Comparison of ENCODE assay signal across 15 cellular contexts in the genomic region with DNA sequence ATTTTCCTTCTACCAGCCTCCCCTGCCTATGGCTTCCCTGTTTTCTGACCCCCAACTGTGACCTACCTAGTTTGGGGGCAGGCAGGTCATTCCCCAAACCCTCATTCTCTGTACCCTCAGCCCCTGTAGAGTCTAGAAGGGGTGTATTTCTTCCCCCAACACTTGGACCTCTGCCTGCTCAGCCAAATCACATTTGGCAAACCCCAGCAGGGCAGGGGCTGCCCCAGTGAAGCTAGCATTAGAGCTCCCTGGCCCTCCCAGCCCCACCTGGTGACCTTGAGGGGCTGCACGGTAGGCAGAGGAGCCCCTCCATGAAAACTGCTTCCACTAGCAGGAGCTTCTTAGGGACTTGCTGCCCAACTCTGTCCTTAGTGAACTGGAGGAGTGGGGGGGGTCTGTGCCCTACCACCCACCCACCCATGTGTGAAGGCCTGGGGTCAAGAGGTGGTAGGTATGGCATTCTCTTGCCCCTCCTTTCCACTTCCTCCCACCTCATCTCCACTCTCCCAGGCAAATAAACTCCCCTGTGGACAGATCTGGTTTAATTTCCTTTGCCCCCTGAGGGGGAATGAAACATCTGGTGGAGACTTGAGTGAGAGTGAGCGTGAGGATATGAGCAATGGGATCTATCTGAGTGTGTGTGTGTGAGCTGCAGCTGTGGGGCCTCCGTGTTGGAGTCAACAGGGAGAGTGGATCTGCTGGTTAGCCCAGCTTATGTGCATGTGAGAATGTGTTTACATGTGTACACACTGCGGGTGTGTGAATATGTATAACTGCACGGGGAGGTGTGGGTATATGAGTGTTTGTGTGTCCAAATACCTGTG. TPM values are rescaled to one million over a fixed set of nuclear protein-coding genes. Genes with fewer than 3 reads are reported as not detected.
A peak's percentile ranks its signal among the peaks of the same experiment; 100 is the strongest.
DNase-seq lines count a peak whose midpoint lies in the region; ATAC-seq, FAIRE-seq and TF ChIP-seq lines count a peak whose summit lies in the region.
"Had no signal": no experiment of that assay in that cellular context is flagged by ENCODE, and none has a peak within 500 bp of the region (broad histone marks: within the 10 kb centered on the region; RNA-seq: fewer than 3 reads in every experiment).

No MANE protein-coding gene starts in this region.

- TF ChIP-seq RAD21 in K562 (CRISPR knock-in tag; conservative IDR thresholded peaks at IDR 0.05 in 1 of 2, IDR thresholded peaks at IDR 0.05 in 1 of 2) = no peak

- H3K4me3 Mint-ChIP-seq in neural crest cell = peak overlapping the region; percentile 83

- FAIRE-seq in K562 (lab: Jason Lieb, UNC) = peak; percentile 52
- FAIRE-seq: TTC549 had no signal

- H3K27ac ChIP-seq in K562 (ENCODE audit: extremely low read depth, low read depth, low read length) = no peak overlapping the region
- H3K27ac ChIP-seq: gastroesophageal sphincter, neutrophil, transverse colon had no signal

- TF ChIP-seq CTCF in K562 (IDR thresholded peaks at IDR 0.05 in 2 of 3, conservative IDR thresholded peaks at IDR 0.05 in 1 of 3; ENCODE audit: insufficient read depth in 2 of 3, low read depth in 1 of 3, low read length in 3 of 3) (no peak), neural crest cell (conservative IDR thresholded peaks at IDR 0.05) (no peak)

- H3K4me2 ChIP-seq in K562 (ENCODE audit: insufficient read depth, low read length) = no peak overlapping the region

- peaks cover 60% of the 10 kb centered on the region for H3K4me1 Mint-ChIP-seq in neural crest cell

- no peaks in the 10 kb centered on the region for H3K36me3 Mint-ChIP-seq in neural crest cell (ENCODE audit: low read depth)

- no peaks in the 10 kb centered on the region for H3K36me3 ChIP-seq in K562 (ENCODE audit: control insufficient read depth, insufficient read depth, low read length)
- H3K36me3 ChIP-seq: gastroesophageal sphincter, neutrophil, transverse colon had no signal

- ATAC-seq in K562 (no peak), GM21786 (IDR thresholded peaks at IDR 0.05; ENCODE audit: unreplicated experiment) (no peak)
- ATAC-seq: gastroesophageal sphincter, left colon had no signal

- H2AFZ ChIP-seq in K562 (ENCODE audit: low read depth, low read length) = no peak overlapping the region

- CTCF ChIA-PET in K562 (lab: Yijun Ruan, JAX; ENCODE audit: low intra/inter-chr PET ratio) = no interaction called here

- H3K9ac ChIP-seq in K562 (ENCODE audit: insufficient read depth in 1 of 2, low read depth in 2 of 2, low read length in 2 of 2) = peak overlapping the region in 1 of 2 experiments; percentile 56; a peak in 1 of 4 replicates

- H3K27ac Mint-ChIP-seq in neural crest cell (ENCODE audit: unreplicated experiment) = no peak overlapping the region

- POLR2A ChIA-PET in K562 (lab: Yijun Ruan, JAX) = interaction anchor here (0.6 to 2.2 kb wide), 4 partner anchors 11 to 27 kb away, joined by 3 to 9 read pairs (median 6); a partner anchor contains a TSS

- BruUV-seq in K562 (replicated peaks; lab: Mats Ljungman, UMichigan) = no TSS peak

- TF ChIP-seq EP300 in K562 (IDR thresholded peaks at IDR 0.05; ENCODE audit: low read length) = no peak

- peaks cover 45 to 68% of the 10 kb centered on the region in 2 experiments for H3K27me3 ChIP-seq in K562 (ENCODE audit: control insufficient read depth in 2 of 2, insufficient read depth in 2 of 2, low read length in 2 of 2)

- peaks cover 23 to 54% of the 10 kb centered on the region in 2 experiments for H3K4me1 ChIP-seq in K562 (replicated peaks in 1 of 2; ENCODE audit: control insufficient read depth in 2 of 2, insufficient read depth in 2 of 2, low read length in 2 of 2)

- no peaks in the 10 kb centered on the region for H3K9me3 ChIP-seq in K562 (replicated peaks; ENCODE audit: control insufficient read depth, insufficient read depth, low read depth, low read length)
- H3K9me3 ChIP-seq: gastroesophageal sphincter, neutrophil, transverse colon had no signal

- peak; percentile 50 for DNase-seq in DMS 273 (lab: John Stamatoyannopoulos, UW; ENCODE audit: unreplicated experiment)
- DNase-seq in DMS 273 treated with DMSO at 0.1 percent for 48 hours (lab: John Stamatoyannopoulos, UW) = no peak
- DNase-seq in NAMALWA (ENCODE audit: low spot score) = peak; percentile 48
- no peak for DNase-seq in K562 (ENCODE audit: extremely low read depth in 1 of 4, low spot score in 3 of 4)
- DNase-seq in neural crest cell (ENCODE audit: low read depth, low spot score) = no peak
- DNase-seq in NCI-H1105 treated with DMSO at 0.1 percent for 48 hours (lab: John Stamatoyannopoulos, UW) = no peak
- no peak for DNase-seq in inferior parietal cortex (ENCODE audit: extremely low spot score)
- DNase-seq: 8988T, GOT3, left colon, transverse colon had no signal

- intact Hi-C loops in K562 (cut with micrococcal nuclease) = no loop called here

- TF ChIP-seq POLR2A in K562 (conservative IDR thresholded peaks at IDR 0.05) = no peak

- no peaks in the 10 kb centered on the region for H3K9me3 Mint-ChIP-seq in neural crest cell

- no peaks in the 10 kb centered on the region for H3K79me2 ChIP-seq in K562 (ENCODE audit: control insufficient read depth, insufficient read depth, low read length)

- H4K20me1 ChIP-seq in K562 (replicated peaks; ENCODE audit: control insufficient read depth, insufficient read depth, low read length) = peaks cover 13% of the 10 kb centered on the region; the same call in 1 of the 2 replicates

- H3K9me1 ChIP-seq in K562 (ENCODE audit: control insufficient read depth, insufficient read depth, low read length) = peaks cover 3% of the 10 kb centered on the region

- in situ Hi-C loops in K562 (cut with MboI) = no loop called here

- WGBS in K562 (ENCODE audit: insufficient coverage, low coverage, missing lambda C conversion rate) = 22% methylated on average over 5 of the region's 5 CpGs

- no peak overlapping the region for H3K4me3 ChIP-seq in K562
- H3K4me3 ChIP-seq: transverse colon had no signal

- H3K27me3 Mint-ChIP-seq in neural crest cell (ENCODE audit: low read depth) = peaks cover 93% of the 10 kb centered on the region

RNA-seq across cellular contexts. Expression of a gene that starts 1.6 kb away (rescaled TPM):
- 1.7 and 4.4 TPM in 2 replicates for total RNA-seq in K562 (2011; cell fraction: chromatin; rRNA removed; ENCODE audit: low replicate concordance)
- 4.7 and 5.7 TPM in 2 replicates for total RNA-seq in K562 (2011; cell fraction: nucleolus; rRNA removed)
- total RNA-seq in K562 (2011; cell fraction: nucleoplasm; rRNA removed) = 5.1 and 6.6 TPM in 2 replicates
- 1.0 and 1.4 TPM in 2 replicates for total RNA-seq in K562 (2014; rRNA removed)
- total RNA-seq in K562 (2014; rRNA removed; fragmentation: Illumina TruSeq; extraction: Trizol) = 0.22 TPM in 1 of 2 replicates, not detected in the other
- 0.19 TPM in 1 of 2 replicates, not detected in the other for total RNA-seq in K562 (2015; rRNA removed; fragmentation: Illumina TruSeq; extraction: Trizol)
- 2.2 and 2.7 TPM in 2 replicates for total RNA-seq in K562 (2021)
- polyA plus RNA-seq in K562 (2011; rRNA removed) = 0.49 and 1.7 TPM in 2 replicates
- polyA plus RNA-seq in K562 (2011; cell fraction: cytosol; rRNA removed) = 0.59 and 0.91 TPM in 2 replicates
- polyA plus RNA-seq in K562 (2011; cell fraction: nucleus; rRNA removed) = 2.4 and 3.4 TPM in 2 replicates
- polyA plus RNA-seq in K562 (2012) = 2.7 and 7.2 TPM in 2 replicates
- 1.1 and 1.9 TPM in 2 replicates for polyA plus RNA-seq in K562 (2014; fragmentation: Illumina TruSeq; extraction: Trizol)
- not detected for polyA plus RNA-seq in K562 (2014; fragmentation: Nextera tagmentation; extraction: Ambion mirVana)
- polyA plus RNA-seq in K562 (2014; rRNA removed) = 1.1 and 1.3 TPM in 2 replicates
- 0.30 TPM in 1 of 2 replicates, not detected in the other for polyA minus RNA-seq in K562 (2011; rRNA and poly(A)+ RNA removed)
- 3.2 and 4.1 TPM in 2 replicates for polyA minus RNA-seq in K562 (2011; cell fraction: cytosol; rRNA and poly(A)+ RNA removed)
- polyA minus RNA-seq in K562 (2011; cell fraction: nucleus; rRNA and poly(A)+ RNA removed) = 0.67 and 1.00 TPM in 2 replicates
- total RNA-seq in neural crest cell = 0.71 and 0.91 TPM in 2 replicates
- total RNA-seq: left colon, transverse colon had no signal

RNA-seq across cellular contexts. Expression of a gene that starts 11.3 kb away (rescaled TPM):
- total RNA-seq in K562 (2011; cell fraction: chromatin; rRNA removed; ENCODE audit: low replicate concordance) = 95.6 and 251 TPM in 2 replicates
- 199 and 247 TPM in 2 replicates for total RNA-seq in K562 (2011; cell fraction: nucleolus; rRNA removed)
- total RNA-seq in K562 (2011; cell fraction: nucleoplasm; rRNA removed) = 115 and 136 TPM in 2 replicates
- 194 and 217 TPM in 2 replicates for total RNA-seq in K562 (2014; rRNA removed)
- total RNA-seq in K562 (2014; rRNA removed; fragmentation: Illumina TruSeq; extraction: Trizol) = 76.9 and 92.0 TPM in 2 replicates
- 115 and 119 TPM in 2 replicates for total RNA-seq in K562 (2015; rRNA removed; fragmentation: Illumina TruSeq; extraction: Trizol)
- 227 and 243 TPM in 2 replicates for total RNA-seq in K562 (2021)
- polyA plus RNA-seq in K562 (2011; rRNA removed) = 84.6 and 226 TPM in 2 replicates
- polyA plus RNA-seq in K562 (2011; cell fraction: cytosol; rRNA removed) = 268 and 390 TPM in 2 replicates
- polyA plus RNA-seq in K562 (2011; cell fraction: nucleus; rRNA removed) = 341 and 344 TPM in 2 replicates
- 190 and 549 TPM in 2 replicates for polyA plus RNA-seq in K562 (2012)
- 319 and 377 TPM in 2 replicates for polyA plus RNA-seq in K562 (2014; fragmentation: Illumina TruSeq; extraction: Trizol)
- polyA plus RNA-seq in K562 (2014; fragmentation: Nextera tagmentation; extraction: Ambion mirVana) = 10 to 100 TPM; 46.1 to 81.5 TPM
- 154 and 158 TPM in 2 replicates for polyA plus RNA-seq in K562 (2014; rRNA removed)
- 95.0 and 99.1 TPM in 2 replicates for polyA minus RNA-seq in K562 (2011; rRNA and poly(A)+ RNA removed)
- polyA minus RNA-seq in K562 (2011; cell fraction: cytosol; rRNA and poly(A)+ RNA removed) = 155 and 228 TPM in 2 replicates
- 97.1 and 133 TPM in 2 replicates for polyA minus RNA-seq in K562 (2011; cell fraction: nucleus; rRNA and poly(A)+ RNA removed)
- total RNA-seq in neural crest cell = 225 and 230 TPM in 2 replicates

RNA-seq across cellular contexts. Expression of a gene that starts 32.7 kb away (rescaled TPM):
- 7.4 and 7.7 TPM in 2 replicates for total RNA-seq in K562 (2011; cell fraction: chromatin; rRNA removed; ENCODE audit: low replicate concordance)
- 3.8 and 5.3 TPM in 2 replicates for total RNA-seq in K562 (2011; cell fraction: nucleolus; rRNA removed)
- 4.4 and 6.1 TPM in 2 replicates for total RNA-seq in K562 (2011; cell fraction: nucleoplasm; rRNA removed)
- 2.3 and 2.7 TPM in 2 replicates for total RNA-seq in K562 (2014; rRNA removed)
- 2.4 and 2.7 TPM in 2 replicates for total RNA-seq in K562 (2014; rRNA removed; fragmentation: Illumina TruSeq; extraction: Trizol)
- total RNA-seq in K562 (2015; rRNA removed; fragmentation: Illumina TruSeq; extraction: Trizol) = 3.3 and 3.5 TPM in 2 replicates
- 3.5 and 4.6 TPM in 2 replicates for total RNA-seq in K562 (2021)
- polyA plus RNA-seq in K562 (2011; rRNA removed) = 4.0 and 5.6 TPM in 2 replicates
- 1.9 and 3.3 TPM in 2 replicates for polyA plus RNA-seq in K562 (2011; cell fraction: cytosol; rRNA removed)
- 6.3 and 11.3 TPM in 2 replicates for polyA plus RNA-seq in K562 (2011; cell fraction: nucleus; rRNA removed)
- polyA plus RNA-seq in K562 (2012) = 7.5 and 8.5 TPM in 2 replicates
- polyA plus RNA-seq in K562 (2014; fragmentation: Illumina TruSeq; extraction: Trizol) = 6.2 and 7.3 TPM in 2 replicates
- under 1 TPM; 0.45 to 0.46 TPM for polyA plus RNA-seq in K562 (2014; fragmentation: Nextera tagmentation; extraction: Ambion mirVana)
- 4.8 and 6.4 TPM in 2 replicates for polyA plus RNA-seq in K562 (2014; rRNA removed)
- polyA minus RNA-seq in K562 (2011; rRNA and poly(A)+ RNA removed) = 3.2 TPM in 2 replicates
- polyA minus RNA-seq in K562 (2011; cell fraction: cytosol; rRNA and poly(A)+ RNA removed) = 1.0 and 1.5 TPM in 2 replicates
- 1.3 and 3.9 TPM in 2 replicates for polyA minus RNA-seq in K562 (2011; cell fraction: nucleus; rRNA and poly(A)+ RNA removed)
- total RNA-seq in neural crest cell = 3.8 and 4.1 TPM in 2 replicates

Comparison
In these comparisons a context has a peak if more than half of its experiments do, and no peak if none do; other contexts are left out.
1. DNase-seq: peak in DMS 273 (single experiment) and NAMALWA (single experiment); none in DMS 273 treated with DMSO at 0.1 percent for 48 hours (single experiment), K562 (0 of 4), neural crest cell (single experiment), NCI-H1105 treated with DMSO at 0.1 percent for 48 hours (single experiment) and inferior parietal cortex (single experiment).